9 cellular contexts compared by ENCODE assay signal in the genomic region with DNA sequence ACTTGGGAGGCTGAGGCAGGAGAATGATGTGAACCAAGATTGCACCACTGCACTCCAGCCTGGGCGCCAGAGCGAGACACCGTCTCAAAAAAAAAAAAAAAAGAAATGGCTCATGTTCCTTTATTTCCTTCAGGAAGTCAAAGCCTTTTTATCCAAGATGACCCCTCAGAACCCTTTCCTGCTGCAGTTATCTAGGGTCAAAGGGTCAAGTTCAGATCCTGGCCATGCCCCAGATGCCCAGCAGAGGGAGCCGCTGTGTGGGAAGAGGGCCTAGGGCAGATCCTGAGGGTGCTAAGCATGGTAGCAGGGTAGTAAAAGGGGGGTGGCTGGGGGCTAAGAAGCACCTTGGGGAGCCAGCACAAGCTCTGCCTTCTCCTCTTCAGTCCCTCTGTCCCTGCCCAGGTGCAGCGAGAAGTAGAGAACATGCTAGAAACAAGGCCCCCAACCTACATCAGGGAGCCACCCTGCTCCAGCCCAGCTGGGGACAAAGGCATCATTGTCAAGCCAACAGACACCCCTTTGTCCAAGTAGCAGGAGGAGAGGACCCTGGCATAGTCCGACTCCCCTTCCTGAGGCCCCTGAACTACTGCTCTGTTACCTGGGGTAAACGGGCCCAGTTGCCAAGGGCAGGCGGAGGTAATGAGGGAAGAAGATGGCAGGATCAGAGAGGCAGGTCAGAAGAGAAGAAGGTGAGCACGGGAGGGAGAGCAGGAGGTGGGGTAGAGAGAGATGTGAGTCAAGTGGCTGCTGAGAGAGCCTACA. TPM values are rescaled to one million over a fixed set of nuclear protein-coding genes. Genes with fewer than 3 reads are reported as not detected.
DNase-seq lines count a peak whose midpoint lies in the region; ATAC-seq and TF ChIP-seq lines count a peak whose summit lies in the region.
"Had no signal": no experiment of that assay in that cellular context is flagged by ENCODE, and none has a peak within 500 bp of the region (broad histone marks: within the 10 kb centered on the region; RNA-seq: fewer than 3 reads in every experiment).

No MANE protein-coding gene starts in this region.

- no peak for ATAC-seq in RWPE2 (ENCODE audit: low read depth)
- ATAC-seq in gastrocnemius medialis, result peak; percentile 33 to 60
- ATAC-seq in HG03432 (IDR thresholded peaks at IDR 0.05; ENCODE audit: unreplicated experiment), result no peak

- CTCF ChIA-PET in HEK293 (lab: Yijun Ruan, JAX), result interaction anchor here (0.6 to 5.6 kb wide), 27 partner anchors 8 to 1200 kb away, joined by 3 to 63 read pairs (median 7); a partner anchor contains a TSS

- TF ChIP-seq CTCF in HEK293 (tag by site-specific recombination; IDR thresholded peaks at IDR 0.05) (peak; percentile 69), RWPE2 (IDR thresholded peaks at IDR 0.05; ENCODE audit: poor library complexity, severe bottlenecking) (peak; percentile 74), right atrium auricular region (IDR thresholded peaks at IDR 0.05) (peak; percentile 48 to 67), gastrocnemius medialis (IDR thresholded peaks at IDR 0.05 in 4 of 5, conservative IDR thresholded peaks at IDR 0.05 in 1 of 5) (peak; percentile 64 to 76 (median 69))

- no peak overlapping the region for H3K4me3 ChIP-seq in HEK293 (ENCODE audit: low read depth, low read length)
- H3K4me3 ChIP-seq in RWPE2 (ENCODE audit: severe bottlenecking), result no peak overlapping the region
- no peak overlapping the region for H3K4me3 ChIP-seq in adipocyte (ENCODE audit: low read length)
- no peak overlapping the region for H3K4me3 ChIP-seq in right atrium auricular region
- no peak overlapping the region for H3K4me3 ChIP-seq in gastrocnemius medialis

- in situ Hi-C loops in gastrocnemius medialis (cut with MboI; ENCODE audit: low sequenced_read_pairs in 4 of 4), result no loop called here

- POLR2A ChIA-PET in HEK293 (lab: Yijun Ruan, JAX), result interaction anchor here (1.2 to 6.0 kb wide), 5 partner anchors 8 to 65 kb away, joined by 3 to 37 read pairs (median 8); a partner anchor contains a TSS

- H3K27ac ChIP-seq in HEK293 (ENCODE audit: extremely low read depth, low read depth, low read length) (no peak overlapping the region), RWPE2 (ENCODE audit: poor library complexity, severe bottlenecking) (no peak overlapping the region), right atrium auricular region (no peak overlapping the region), gastrocnemius medialis (no peak overlapping the region)

- H3K9ac ChIP-seq in adipocyte (ENCODE audit: low read length), result no peak overlapping the region

- H3K36me3 ChIP-seq in HEK293 (ENCODE audit: control insufficient read depth in 2 of 2, insufficient read depth in 1 of 2, low read length in 2 of 2), result no peaks in the 10 kb centered on the region
- no peaks in the 10 kb centered on the region for H3K36me3 ChIP-seq in RWPE2 (ENCODE audit: low read depth)
- no peaks in the 10 kb centered on the region for H3K36me3 ChIP-seq in adipocyte (ENCODE audit: control insufficient read depth, insufficient read depth, low read length, severe bottlenecking)
- no peaks in the 10 kb centered on the region for H3K36me3 ChIP-seq in right atrium auricular region
- H3K36me3 ChIP-seq in gastrocnemius medialis, result no peaks in the 10 kb centered on the region

- intact Hi-C loops in gastrocnemius medialis (cut with DNase I; ENCODE audit: low total_unique reads), result loop anchor here (1.0 kb wide), 1 partner anchor 30 kb away; no protein-coding TSS in a partner anchor

- H3K27me3 ChIP-seq in RWPE2 (ENCODE audit: insufficient read depth, poor library complexity, severe bottlenecking), result no peaks in the 10 kb centered on the region
- H3K27me3 ChIP-seq in adipocyte (replicated peaks; ENCODE audit: control insufficient read depth, insufficient read depth, low read length), result no peaks in the 10 kb centered on the region
- H3K27me3 ChIP-seq in right atrium auricular region, result no peaks in the 10 kb centered on the region
- H3K27me3 ChIP-seq in gastrocnemius medialis, result no peaks in the 10 kb centered on the region

- no peak for TF ChIP-seq POLR2A in gastrocnemius medialis (IDR thresholded peaks at IDR 0.05)

- H3K4me1 ChIP-seq in HEK293 (ENCODE audit: control insufficient read depth, insufficient read depth, low read length) (no peaks in the 10 kb centered on the region), RWPE2 (ENCODE audit: insufficient read depth, poor library complexity, severe bottlenecking) (peaks cover 5% of the 10 kb centered on the region), adipocyte (ENCODE audit: control insufficient read depth, insufficient read depth, low read length) (no peaks in the 10 kb centered on the region), right atrium auricular region (no peaks in the 10 kb centered on the region), gastrocnemius medialis (peaks cover 0 to under 1% of the 10 kb centered on the region in 2 donors)

- DNase-seq in DMS53 (lab: John Stamatoyannopoulos, UW) (peak; percentile 79), RWPE2 (ENCODE audit: low spot score) (no peak), adipocyte (ENCODE audit: low read depth) (peak; percentile 51), right atrium auricular region (ENCODE audit: low spot score) (no peak), gastrocnemius medialis (peak in 1 of 2 donors; percentile 38), NCI-H1048 (lab: John Stamatoyannopoulos, UW) (no peak)

- no peaks in the 10 kb centered on the region for H3K9me3 ChIP-seq in HEK293 (ENCODE audit: control insufficient read depth, insufficient read depth, low read depth, low read length)
- no peaks in the 10 kb centered on the region for H3K9me3 ChIP-seq in RWPE2 (ENCODE audit: severe bottlenecking)
- no peaks in the 10 kb centered on the region for H3K9me3 ChIP-seq in adipocyte (ENCODE audit: control insufficient read depth, low read length)
- no peaks in the 10 kb centered on the region for H3K9me3 ChIP-seq in right atrium auricular region
- no peaks in the 10 kb centered on the region for H3K9me3 ChIP-seq in gastrocnemius medialis

TF ChIP-seq in HEK293, 187 proteins besides CTCF, POLR2A, EP300 and RAD21 (continues in another document):
- TF ChIP-seq ZNF624 (tag by site-specific recombination; IDR thresholded peaks at IDR 0.05), result no peak
- TF ChIP-seq ZNF248 (tag by site-specific recombination; IDR thresholded peaks at IDR 0.05), result no peak
- TF ChIP-seq, protein P1, sequence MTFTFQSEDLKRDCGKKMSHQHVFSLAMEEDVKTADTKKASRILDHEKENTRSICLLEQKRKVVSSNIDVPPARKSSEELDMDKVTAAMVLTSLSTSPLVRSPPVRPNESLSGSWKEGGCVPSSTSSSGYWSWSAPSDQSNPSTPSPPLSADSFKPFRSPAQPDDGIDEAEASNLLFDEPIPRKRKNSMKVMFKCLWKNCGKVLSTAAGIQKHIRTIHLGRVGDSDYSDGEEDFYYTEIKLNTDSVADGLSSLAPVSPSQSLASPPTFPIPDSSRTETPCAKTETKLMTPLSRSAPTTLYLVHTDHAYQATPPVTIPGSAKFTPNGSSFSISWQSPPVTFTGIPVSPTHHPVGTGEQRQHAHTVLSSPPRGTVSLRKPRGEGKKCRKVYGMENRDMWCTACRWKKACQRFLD (tag by site-specific recombination; IDR thresholded peaks at IDR 0.05), result no peak
- TF ChIP-seq ZNF654 (tag by site-specific recombination; IDR thresholded peaks at IDR 0.05; ENCODE audit: low read depth), result peak; percentile 53
- 0 out of 2 replicates have a peak, but pooled peaks have one; percentile 43 for TF ChIP-seq ZNF423 (tag by site-specific recombination; IDR thresholded peaks at IDR 0.05)
- TF ChIP-seq SP3 (tag by site-specific recombination; IDR thresholded peaks at IDR 0.05), result no peak
- TF ChIP-seq IKZF3 (tag by site-specific recombination; IDR thresholded peaks at IDR 0.05), result peak; percentile 47; the same call in 1 of the 2 replicates
- no peak for TF ChIP-seq ZNF514 (tag by site-specific recombination; IDR thresholded peaks at IDR 0.05)
- TF ChIP-seq ZBTB17 (tag by site-specific recombination; IDR thresholded peaks at IDR 0.05), result 0 out of 2 replicates have a peak, but pooled peaks have one; percentile 4
- TF ChIP-seq KLF16 (tag by site-specific recombination; IDR thresholded peaks at IDR 0.05), result no peak
- TF ChIP-seq ZNF747 (tag by site-specific recombination; IDR thresholded peaks at IDR 0.05), result no peak
- TF ChIP-seq, protein P2, sequence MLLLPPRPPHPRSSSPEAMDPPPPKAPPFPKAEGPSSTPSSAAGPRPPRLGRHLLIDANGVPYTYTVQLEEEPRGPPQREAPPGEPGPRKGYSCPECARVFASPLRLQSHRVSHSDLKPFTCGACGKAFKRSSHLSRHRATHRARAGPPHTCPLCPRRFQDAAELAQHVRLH (tag by site-specific recombination; IDR thresholded peaks at IDR 0.05), result peak; percentile 82; the same call in 1 of the 2 replicates
- 0 out of 2 replicates have a peak, but pooled peaks have one; percentile 36 for TF ChIP-seq BCL11B (tag by site-specific recombination; IDR thresholded peaks at IDR 0.05; ENCODE audit: low read depth)
- no peak for TF ChIP-seq ZNF664 (tag by site-specific recombination; IDR thresholded peaks at IDR 0.05)
- TF ChIP-seq ZNF2 (tag by site-specific recombination; IDR thresholded peaks at IDR 0.05), result peak; percentile 61; the same call in 1 of the 2 replicates
- TF ChIP-seq ZNF701 (tag by site-specific recombination; IDR thresholded peaks at IDR 0.05), result no peak
- TF ChIP-seq, protein P3, sequence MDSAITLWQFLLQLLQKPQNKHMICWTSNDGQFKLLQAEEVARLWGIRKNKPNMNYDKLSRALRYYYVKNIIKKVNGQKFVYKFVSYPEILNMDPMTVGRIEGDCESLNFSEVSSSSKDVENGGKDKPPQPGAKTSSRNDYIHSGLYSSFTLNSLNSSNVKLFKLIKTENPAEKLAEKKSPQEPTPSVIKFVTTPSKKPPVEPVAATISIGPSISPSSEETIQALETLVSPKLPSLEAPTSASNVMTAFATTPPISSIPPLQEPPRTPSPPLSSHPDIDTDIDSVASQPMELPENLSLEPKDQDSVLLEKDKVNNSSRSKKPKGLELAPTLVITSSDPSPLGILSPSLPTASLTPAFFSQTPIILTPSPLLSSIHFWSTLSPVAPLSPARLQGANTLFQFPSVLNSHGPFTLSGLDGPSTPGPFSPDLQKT (IDR thresholded peaks at IDR 0.05; ENCODE audit: borderline replicate concordance, low read depth, low read length), result no peak
- 0 out of 2 replicates have a peak, but pooled peaks have one; percentile 18 for TF ChIP-seq ZXDB (tag by site-specific recombination; IDR thresholded peaks at IDR 0.05)
- no peak for TF ChIP-seq ZNF426 (tag by site-specific recombination; IDR thresholded peaks at IDR 0.05)

RNA-seq across cellular contexts. Expression of a gene that starts 6.5 kb away (rescaled TPM):
- 1 to 10 TPM; 1.1 to 2.9 TPM for total RNA-seq in right atrium auricular region
- total RNA-seq in gastrocnemius medialis, result 1 to 10 TPM in 2 of 4 donors, under 1 TPM in 1, not detected in 1; 0.64 to 8.0 (median 1.8) TPM
- total RNA-seq: T-helper 1 cell treated with Interleukin-12 subunit alpha and Interleukin-12 subunit beta and Interleukin-4 antibody, amounts not matched to agents 30 ng/mL and 1 ng/mL, for 36 hours had no signal

RNA-seq across cellular contexts. Expression of a gene that starts 13.8 kb away (rescaled TPM):
- 100 to 1,000 TPM; 237 to 404 TPM for total RNA-seq in right atrium auricular region
- total RNA-seq in gastrocnemius medialis, result 100 to 1,000 TPM; 146 to 412 (median 186) TPM

RNA-seq across cellular contexts. Expression of a gene that starts 14.4 kb away (rescaled TPM):
- total RNA-seq in right atrium auricular region, result 10 to 100 TPM; 33.0 to 33.9 TPM
- total RNA-seq in gastrocnemius medialis, result 1 to 10 TPM; 7.9 to 8.9 (median 8.1) TPM

RNA-seq across cellular contexts. Expression of a gene that starts 30.6 kb away (rescaled TPM):
- 100 to 1,000 TPM in 1 of 2 donors, 10 to 100 TPM in 1; 79.2 to 154 TPM for total RNA-seq in right atrium auricular region
- total RNA-seq in gastrocnemius medialis, result 100 to 1,000 TPM in 2 of 4 donors, 10 to 100 TPM in 2; 91.8 to 145 (median 107) TPM

Comparison
In these comparisons a context has a peak if more than half of its experiments do, and no peak if none do; other contexts are left out.
1. DNase-seq: peak in DMS53 (single experiment) and adipocyte (single experiment); none in RWPE2 (single experiment), right atrium auricular region (single experiment) and NCI-H1048 (single experiment).
2. ATAC-seq: peak in gastrocnemius medialis (2 of 2); none in RWPE2 (single experiment) and HG03432 (single experiment).
3. Peak in every context shown above with its lines, with median percentiles within 50 percentile points of each other: CTCF ChIP-seq.